In genomic region chr12:42483534-42483857, GRCh38 we compare ENCODE assay signal across 8 cellular contexts.
DNase-seq lines count a peak whose midpoint lies in the region; ATAC-seq lines count a peak whose summit lies in the region.

No MANE protein-coding gene starts in this region.

- in situ Hi-C loops in KBM-7 (cut with MboI; ENCODE audit: low pct_unique_long_range_greater_than_20kb, low sequenced_read_pairs), result no loop called here

- ATAC-seq in GM21528 (IDR thresholded peaks at IDR 0.05; ENCODE audit: low FRiP score, unreplicated experiment), result peak; percentile 46
- ATAC-seq in activated naive CD8-positive, alpha-beta T cell treated with anti-CD3 and anti-CD28 coated beads, Interleukin-2, amount 10 ng/mL, durations not matched to agents 7 days and 5 days (ENCODE audit: low read depth), result peak; percentile 24

- no peaks in the 10 kb centered on the region for H3K36me3 Mint-ChIP-seq in IgD-negative memory B cell
- no peaks in the 10 kb centered on the region for H3K36me3 Mint-ChIP-seq in activated naive CD8-positive, alpha-beta T cell treated with anti-CD3 and anti-CD28 coated beads, Interleukin-2, amount 10 ng/mL, durations not matched to agents 7 days and 5 days

- peak overlapping the region; percentile 78 to 95 (median 95) for H3K27ac Mint-ChIP-seq in IgD-negative memory B cell
- no peak overlapping the region for H3K27ac Mint-ChIP-seq in activated naive CD8-positive, alpha-beta T cell treated with anti-CD3 and anti-CD28 coated beads, Interleukin-2, amount 10 ng/mL, durations not matched to agents 7 days and 5 days

- H3K4me1 Mint-ChIP-seq in IgD-negative memory B cell, result peaks cover 15 to 28% (median 16%) of the 10 kb centered on the region in 3 donors
- H3K4me1 Mint-ChIP-seq in activated naive CD8-positive, alpha-beta T cell treated with anti-CD3 and anti-CD28 coated beads, Interleukin-2, amount 10 ng/mL, durations not matched to agents 7 days and 5 days, result peaks cover 8% of the 10 kb centered on the region

- peak overlapping the region; percentile 68 for H3K27ac ChIP-seq in skeletal muscle tissue (ENCODE audit: low read depth, low read length)

- peak overlapping the region; percentile 71 to 86 (median 82) for H3K9ac ChIP-seq in skeletal muscle tissue (ENCODE audit: low read depth in 1 of 3, low read length in 3 of 3)

- peaks cover 3% of the 10 kb centered on the region for H3K27me3 Mint-ChIP-seq in IgD-negative memory B cell
- peaks cover 86% of the 10 kb centered on the region for H3K27me3 Mint-ChIP-seq in activated naive CD8-positive, alpha-beta T cell treated with anti-CD3 and anti-CD28 coated beads, Interleukin-2, amount 10 ng/mL, durations not matched to agents 7 days and 5 days

- POLR2A ChIA-PET in activated naive CD8-positive, alpha-beta T cell treated with anti-CD3 and anti-CD28 coated beads, Interleukin-2, amount 10 ng/mL, durations not matched to agents 7 days and 5 days (lab: Charles Lee), result no interaction called here

- peak overlapping the region; percentile 84 to 99 (median 96) for H3K4me3 Mint-ChIP-seq in IgD-negative memory B cell
- H3K4me3 Mint-ChIP-seq in activated naive CD8-positive, alpha-beta T cell treated with anti-CD3 and anti-CD28 coated beads, Interleukin-2, amount 10 ng/mL, durations not matched to agents 7 days and 5 days, result peak overlapping the region; percentile 85

- H3K36me3 ChIP-seq in skeletal muscle tissue (ENCODE audit: control insufficient read depth in 3 of 3, insufficient read depth in 3 of 3, low read length in 3 of 3), result no peaks in the 10 kb centered on the region

- peaks cover 10 to 19% (median 12%) of the 10 kb centered on the region in 3 donors for H3K4me1 ChIP-seq in skeletal muscle tissue (ENCODE audit: control insufficient read depth in 3 of 3, insufficient read depth in 3 of 3, low read length in 3 of 3)

- H3K9me3 ChIP-seq in skeletal muscle tissue (ENCODE audit: control insufficient read depth in 3 of 3, low read length in 3 of 3), result no peaks in the 10 kb centered on the region

- H3K27me3 ChIP-seq in skeletal muscle tissue (ENCODE audit: control insufficient read depth in 3 of 3, insufficient read depth in 3 of 3, low read length in 3 of 3), result no peaks in the 10 kb centered on the region

- DNase-seq in EL (peak; percentile 55), hepatic stellate cell (ENCODE audit: low spot score) (peak; percentile 50), KBM-7 (no peak), HT-29 (ENCODE audit: low spot score) (no peak)
- peak; percentile 41 for DNase-seq in activated naive CD8-positive, alpha-beta T cell treated with anti-CD3 and anti-CD28 coated beads, Interleukin-2, amount 10 ng/mL, durations not matched to agents 7 days and 5 days

- H3K4me3 ChIP-seq in skeletal muscle tissue (ENCODE audit: low read length in 3 of 3), result peak overlapping the region; percentile 88 to 92 (median 90)

- H3K9me3 Mint-ChIP-seq in IgD-negative memory B cell, result no peaks in the 10 kb centered on the region
- no peaks in the 10 kb centered on the region for H3K9me3 Mint-ChIP-seq in activated naive CD8-positive, alpha-beta T cell treated with anti-CD3 and anti-CD28 coated beads, Interleukin-2, amount 10 ng/mL, durations not matched to agents 7 days and 5 days

Comparison
In these comparisons a context has a peak if more than half of its experiments do, and no peak if none do; other contexts are left out.
1. DNase-seq: peak in EL (single experiment), activated naive CD8-positive, alpha-beta T cell treated with anti-CD3 and anti-CD28 coated beads, Interleukin-2, amount 10 ng/mL, durations not matched to agents 7 days and 5 days (single experiment) and hepatic stellate cell (single experiment); none in KBM-7 (single experiment) and HT-29 (single experiment).